In the genomic region with DNA sequence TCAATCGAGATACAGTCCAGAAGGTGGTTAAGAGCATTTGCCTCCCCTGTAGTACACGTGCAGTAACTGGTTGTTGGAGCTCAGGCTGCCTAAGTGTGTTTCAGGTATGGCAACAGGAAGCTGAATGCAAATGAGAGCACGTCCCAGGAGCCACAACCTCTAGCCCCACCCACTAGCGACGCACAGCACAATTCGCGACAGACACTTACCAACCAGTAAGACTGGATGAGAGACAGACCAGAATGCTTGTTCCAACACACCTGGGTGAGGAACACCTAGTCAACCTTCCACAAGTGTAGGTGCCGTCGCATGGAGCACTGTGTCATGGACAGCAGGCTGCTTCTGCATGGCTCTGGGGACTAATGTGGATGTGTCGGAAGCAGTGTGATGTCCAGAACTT, we compare ENCODE assay signal across 8 cellular contexts. TPM values are rescaled to one million over a fixed set of nuclear protein-coding genes. Genes with fewer than 3 reads are reported as not detected.
DNase-seq lines count a peak whose midpoint lies in the region; ATAC-seq, FAIRE-seq and TF ChIP-seq lines count a peak whose summit lies in the region.

No MANE protein-coding gene starts in this region.

- H4K20me1 ChIP-seq in OCI-LY1 (ENCODE audit: insufficient read depth, low read length), result no peaks in the 10 kb centered on the region

- peaks cover 50% of the 10 kb centered on the region for H3K4me1 Mint-ChIP-seq in activated T-helper 2 cell treated with anti-CD3 and anti-CD28 coated beads, Interferon-gamma antibody, Interleukin-2, Interleukin-4, amounts not matched to agents 10 μg/mL and 5 μg/mL and 100 μg/mL, durations not matched to agents 14 hours and 24 hours and 36 hours (ENCODE audit: low read depth)

- H3K4me2 ChIP-seq in OCI-LY1 (ENCODE audit: low read length), result no peak overlapping the region; the same call in 1 of the 2 replicates

- H3K9me3 ChIP-seq in OCI-LY1 (ENCODE audit: low read length) (peaks cover 6% of the 10 kb centered on the region; the same call in 1 of the 2 replicates), neutrophil (no peaks in the 10 kb centered on the region), kidney (ENCODE audit: control insufficient read depth in 1 of 2, low read length in 2 of 2) (no peaks in the 10 kb centered on the region)

- H3K27me3 Mint-ChIP-seq in activated T-helper 2 cell treated with anti-CD3 and anti-CD28 coated beads, Interferon-gamma antibody, Interleukin-2, Interleukin-4, amounts not matched to agents 10 μg/mL and 5 μg/mL and 100 μg/mL, durations not matched to agents 14 hours and 24 hours and 36 hours (ENCODE audit: low read depth), result no peaks in the 10 kb centered on the region

- H3K79me2 ChIP-seq in OCI-LY1 (ENCODE audit: insufficient read depth, low read length), result no peaks in the 10 kb centered on the region

- ATAC-seq in GM18498 (IDR thresholded peaks at IDR 0.05; ENCODE audit: unreplicated experiment), result peak; percentile 38

- intact Hi-C loops in activated T-helper 2 cell treated with anti-CD3 and anti-CD28 coated beads, Interferon-gamma antibody, Interleukin-2, Interleukin-4, amounts not matched to agents 10 μg/mL and 5 μg/mL and 100 μg/mL, durations not matched to agents 14 hours and 24 hours and 36 hours (cut with micrococcal nuclease), result loop anchor here (5.0 kb wide), 1 partner anchor 218 kb away; a partner anchor contains a TSS
- intact Hi-C loops in kidney (cut with DNase I), result loop anchor here (5.0 to 10.0 kb wide), 2 partner anchors 66 to 83 kb away; no protein-coding TSS in a partner anchor

- peaks cover 3% of the 10 kb centered on the region for H3K36me3 Mint-ChIP-seq in activated T-helper 2 cell treated with anti-CD3 and anti-CD28 coated beads, Interferon-gamma antibody, Interleukin-2, Interleukin-4, amounts not matched to agents 10 μg/mL and 5 μg/mL and 100 μg/mL, durations not matched to agents 14 hours and 24 hours and 36 hours (ENCODE audit: low read depth)

- no peaks in the 10 kb centered on the region for H3F3A ChIP-seq in OCI-LY1 (ENCODE audit: insufficient read depth, low read length)

- H3K27ac ChIP-seq in OCI-LY1 (ENCODE audit: low read depth, low read length, poor library complexity, severe bottlenecking) (peak overlapping the region; percentile 63), neutrophil (peak overlapping the region; percentile 61), kidney (ENCODE audit: low read depth in 2 of 2, low read length in 2 of 2) (no peak overlapping the region)

- no peak for TF ChIP-seq CTCF in OCI-LY1 (IDR thresholded peaks at IDR 0.05; ENCODE audit: low read length)
- no peak for TF ChIP-seq CTCF in neutrophil (IDR thresholded peaks at IDR 0.05)
- TF ChIP-seq CTCF in kidney (IDR thresholded peaks at IDR 0.05; ENCODE audit: borderline replicate concordance, extremely low read depth, insufficient read depth), result no peak

- peaks cover 3% of the 10 kb centered on the region for H3K9me3 Mint-ChIP-seq in activated T-helper 2 cell treated with anti-CD3 and anti-CD28 coated beads, Interferon-gamma antibody, Interleukin-2, Interleukin-4, amounts not matched to agents 10 μg/mL and 5 μg/mL and 100 μg/mL, durations not matched to agents 14 hours and 24 hours and 36 hours

- H3K4me1 ChIP-seq in OCI-LY1 (ENCODE audit: insufficient read depth, low read length, severe bottlenecking) (peaks cover 34% of the 10 kb centered on the region), neutrophil (ENCODE audit: control insufficient read depth in 1 of 2, insufficient read depth in 1 of 2, low read depth in 1 of 2, low read length in 1 of 2) (peaks cover 43 to 50% of the 10 kb centered on the region in 2 experiments), kidney (ENCODE audit: control insufficient read depth in 1 of 2, insufficient read depth in 1 of 2, low read depth in 1 of 2, low read length in 2 of 2) (peaks cover 3 to 15% of the 10 kb centered on the region in 2 donors)

- H3K4me3 Mint-ChIP-seq in activated T-helper 2 cell treated with anti-CD3 and anti-CD28 coated beads, Interferon-gamma antibody, Interleukin-2, Interleukin-4, amounts not matched to agents 10 μg/mL and 5 μg/mL and 100 μg/mL, durations not matched to agents 14 hours and 24 hours and 36 hours (ENCODE audit: low read depth), result peak overlapping the region; percentile 51

- no peaks in the 10 kb centered on the region; the same call in 1 of the 2 replicates for H3K36me3 ChIP-seq in OCI-LY1 (ENCODE audit: insufficient read depth, low read length)
- H3K36me3 ChIP-seq in neutrophil, result no peaks in the 10 kb centered on the region
- H3K36me3 ChIP-seq in kidney (ENCODE audit: control insufficient read depth in 1 of 2, insufficient read depth in 2 of 2, low read length in 2 of 2), result no peaks in the 10 kb centered on the region

- no peaks in the 10 kb centered on the region for H3K27me3 ChIP-seq in OCI-LY1 (ENCODE audit: insufficient read depth, low read length)
- H3K27me3 ChIP-seq in neutrophil, result no peaks in the 10 kb centered on the region

- no peak overlapping the region for H2AFZ ChIP-seq in OCI-LY1 (ENCODE audit: low read length)

- peak overlapping the region; percentile 73 for H3K27ac Mint-ChIP-seq in activated T-helper 2 cell treated with anti-CD3 and anti-CD28 coated beads, Interferon-gamma antibody, Interleukin-2, Interleukin-4, amounts not matched to agents 10 μg/mL and 5 μg/mL and 100 μg/mL, durations not matched to agents 14 hours and 24 hours and 36 hours

- H3K9me2 ChIP-seq in OCI-LY1 (ENCODE audit: low read depth, low read length), result no peaks in the 10 kb centered on the region

- DNase-seq in activated T-helper 2 cell treated with anti-CD3 and anti-CD28 coated beads, Interferon-gamma antibody, Interleukin-2, Interleukin-4, amounts not matched to agents 10 μg/mL and 5 μg/mL and 100 μg/mL, durations not matched to agents 14 hours and 24 hours and 36 hours (ENCODE audit: low spot score), result peak; percentile 64
- no peak for DNase-seq in SK-N-DZ (ENCODE audit: low spot score)
- DNase-seq in glomerular visceral epithelial cell (ENCODE audit: extremely low spot score), result no peak
- no peak for DNase-seq in kidney
- no peak for DNase-seq in SHP77 (lab: John Stamatoyannopoulos, UW)

- no peak overlapping the region for H3K4me3 ChIP-seq in OCI-LY1 (ENCODE audit: low read depth, low read length, poor library complexity, severe bottlenecking)
- H3K4me3 ChIP-seq in neutrophil (ENCODE audit: low read depth in 1 of 2, low read length in 1 of 2), result peak overlapping the region in 1 of 2 experiments; percentile 26
- no peak overlapping the region for H3K4me3 ChIP-seq in kidney (ENCODE audit: low read length in 2 of 2)

- no peak for FAIRE-seq in kidney (lab: Jason Lieb, UNC)

- H3K9ac ChIP-seq in OCI-LY1 (ENCODE audit: low read length) (no peak overlapping the region), kidney (ENCODE audit: low read length in 2 of 2) (no peak overlapping the region)

RNA-seq across cellular contexts. Expression of a gene that starts 7.2 kb away (rescaled TPM):
- 102 and 103 TPM in 2 replicates for total RNA-seq in activated T-helper 2 cell treated with anti-CD3 and anti-CD28 coated beads, Interferon-gamma antibody, Interleukin-2, Interleukin-4, amounts not matched to agents 10 μg/mL and 5 μg/mL and 100 μg/mL, durations not matched to agents 14 hours and 24 hours and 36 hours
- polyA plus RNA-seq in SK-N-DZ (2014; cell fraction: cytosol; rRNA removed), result 13.6 and 22.3 TPM in 2 replicates
- 8.4 and 12.0 TPM in 2 replicates for polyA plus RNA-seq in SK-N-DZ (2014; cell fraction: nucleus; rRNA removed)
- total RNA-seq in kidney, result 86.4 TPM
- polyA plus RNA-seq in kidney (ENCODE audit: insufficient read depth, low read depth, low replicate concordance), result 37.4 TPM

RNA-seq across cellular contexts. Expression of a gene that starts 54.3 kb away (rescaled TPM):
- total RNA-seq in activated T-helper 2 cell treated with anti-CD3 and anti-CD28 coated beads, Interferon-gamma antibody, Interleukin-2, Interleukin-4, amounts not matched to agents 10 μg/mL and 5 μg/mL and 100 μg/mL, durations not matched to agents 14 hours and 24 hours and 36 hours, result 120 and 123 TPM in 2 replicates
- 0.06 and 0.23 TPM in 2 replicates for polyA plus RNA-seq in SK-N-DZ (2014; cell fraction: cytosol; rRNA removed)
- not detected in 2 replicates for polyA plus RNA-seq in SK-N-DZ (2014; cell fraction: nucleus; rRNA removed)
- 13.4 TPM for total RNA-seq in kidney
- 4.0 TPM for polyA plus RNA-seq in kidney (ENCODE audit: insufficient read depth, low read depth, low replicate concordance)

Comparison
In these comparisons a context has a peak if more than half of its experiments do, and no peak if none do; other contexts are left out.
1. H3K27ac ChIP-seq: peak in OCI-LY1 (single experiment) and neutrophil (single experiment); none in kidney (0 of 2).